In the genomic region with DNA sequence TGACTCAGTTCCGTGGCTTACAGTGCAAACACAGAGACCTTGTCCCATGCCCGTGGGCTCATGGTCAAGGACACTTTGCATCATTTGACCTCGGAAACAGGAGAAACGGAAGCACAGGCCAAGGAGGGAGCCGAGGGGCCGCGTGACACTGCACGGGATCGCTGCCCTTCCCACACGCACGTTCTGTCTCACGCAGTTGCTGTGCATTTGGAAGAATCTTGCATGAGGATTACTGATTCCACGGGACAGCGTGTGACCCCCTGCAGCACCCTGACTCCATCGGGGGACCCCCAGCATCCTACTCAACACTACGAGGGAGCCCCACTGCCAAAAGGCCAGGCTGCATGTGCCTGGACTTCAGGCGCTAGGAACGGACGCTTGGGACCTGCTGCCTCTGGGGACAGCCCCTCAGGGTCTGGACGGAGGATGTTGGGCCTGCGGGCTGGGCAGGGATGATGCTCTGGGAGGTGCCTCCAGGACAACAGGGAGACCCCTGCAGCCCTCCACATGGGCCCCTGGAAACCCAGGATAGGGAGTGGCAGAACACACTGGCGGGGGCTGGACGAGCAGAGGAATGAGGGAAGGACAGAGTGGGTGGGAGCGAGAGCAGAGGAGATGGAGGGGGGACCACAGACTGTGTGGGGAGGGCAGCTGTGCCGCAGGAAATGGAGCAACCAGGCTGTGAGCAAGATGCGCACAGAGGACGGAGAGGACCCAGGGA, we compare ENCODE assay signal across 15 cellular contexts.
"Had no signal": no experiment of that assay in that cellular context is flagged by ENCODE, and none has a peak within 500 bp of the region (broad histone marks: within the 10 kb centered on the region; RNA-seq: fewer than 3 reads in every experiment).

No MANE protein-coding gene starts in this region.

- H3K36me3 ChIP-seq: adrenal gland, cardiac muscle cell, colonic mucosa, pancreas, transverse colon had no signal

- H3K27ac Mint-ChIP-seq: activated CD4-positive, alpha-beta T cell treated with anti-CD3 and anti-CD28 coated beads, Interleukin-2, amount 10 ng/mL, durations not matched to agents 24 days and 14 days; activated CD8-positive, alpha-beta T cell treated with anti-CD3 and anti-CD28 coated beads, Interleukin-2, amount 10 ng/mL, durations not matched to agents 7 days and 5 days; activated naive CD4-positive, alpha-beta T cell treated with anti-CD3 and anti-CD28 coated beads, Interleukin-2, amount 50 U/mL, for 24 hours; nephron progenitor cell had no signal

- H3K9me3 ChIP-seq: adrenal gland, colonic mucosa, pancreas, transverse colon had no signal

- H3K27me3 ChIP-seq: adrenal gland, cardiac muscle cell, colonic mucosa, pancreas, transverse colon had no signal

- H3K4me1 ChIP-seq: adrenal gland, colonic mucosa, pancreas, transverse colon had no signal

- H3K9me3 Mint-ChIP-seq: activated CD4-positive, alpha-beta T cell treated with anti-CD3 and anti-CD28 coated beads, Interleukin-2, amount 10 ng/mL, durations not matched to agents 24 days and 14 days; activated naive CD4-positive, alpha-beta T cell treated with anti-CD3 and anti-CD28 coated beads, Interleukin-2, amount 50 U/mL, for 24 hours; nephron progenitor cell had no signal

- H3K4me3 Mint-ChIP-seq: activated CD4-positive, alpha-beta T cell treated with anti-CD3 and anti-CD28 coated beads, Interleukin-2, amount 10 ng/mL, durations not matched to agents 24 days and 14 days; activated CD8-positive, alpha-beta T cell treated with anti-CD3 and anti-CD28 coated beads, Interleukin-2, amount 10 ng/mL, durations not matched to agents 7 days and 5 days; activated naive CD4-positive, alpha-beta T cell treated with anti-CD3 and anti-CD28 coated beads, Interleukin-2, amount 50 U/mL, for 24 hours; nephron progenitor cell had no signal

- H3K4me3 ChIP-seq: adrenal gland, cardiac muscle cell, colonic mucosa, pancreas, transverse colon had no signal

- H3K27me3 Mint-ChIP-seq: activated CD4-positive, alpha-beta T cell treated with anti-CD3 and anti-CD28 coated beads, Interleukin-2, amount 10 ng/mL, durations not matched to agents 24 days and 14 days; activated naive CD4-positive, alpha-beta T cell treated with anti-CD3 and anti-CD28 coated beads, Interleukin-2, amount 50 U/mL, for 24 hours had no signal

- H3K4me1 Mint-ChIP-seq: activated CD4-positive, alpha-beta T cell treated with anti-CD3 and anti-CD28 coated beads, Interleukin-2, amount 10 ng/mL, durations not matched to agents 24 days and 14 days; activated naive CD4-positive, alpha-beta T cell treated with anti-CD3 and anti-CD28 coated beads, Interleukin-2, amount 50 U/mL, for 24 hours; nephron progenitor cell had no signal

- ATAC-seq: activated CD8-positive, alpha-beta T cell treated with anti-CD3 and anti-CD28 coated beads, Interleukin-2, amount 10 ng/mL, durations not matched to agents 7 days and 5 days; esophagus mucosa; pancreas had no signal

- H3K36me3 Mint-ChIP-seq: activated naive CD4-positive, alpha-beta T cell treated with anti-CD3 and anti-CD28 coated beads, Interleukin-2, amount 50 U/mL, for 24 hours had no signal

- H3K27ac ChIP-seq: adrenal gland, cardiac muscle cell, colonic mucosa, pancreas, transverse colon had no signal

- DNase-seq: activated CD4-positive, alpha-beta T cell treated with anti-CD3 and anti-CD28 coated beads, Interleukin-2, amount 10 ng/mL, durations not matched to agents 24 days and 14 days; activated CD4-positive, CD25-positive, alpha-beta regulatory T cell; activated CD8-positive, alpha-beta T cell treated with anti-CD3 and anti-CD28 coated beads, Interleukin-2, amount 10 ng/mL, durations not matched to agents 7 days and 5 days; adrenal gland; colonic mucosa; hippocampal formation; nephron progenitor cell; stimulated activated CD4-positive, alpha-beta T cell treated with anti-CD3 and anti-CD28 coated beads, Interleukin-4, amount 100 ng/mL, for 1 hour; stimulated activated naive CD4-positive, alpha-beta T cell; SW 1271; transverse colon had no signal
